ENCODE assay signal across 1 cellular context in genomic region chrX:124726881-124727280, GRCh38.
TF ChIP-seq lines count a peak whose summit lies in the region.

No MANE protein-coding gene starts in this region.

TF ChIP-seq in H1, 55 proteins besides CTCF, POLR2A, EP300 and RAD21 (continued from another document):
- TF ChIP-seq CHD7 (IDR thresholded peaks at IDR 0.05; ENCODE audit: insufficient replicate concordance, low read length) (no peak), ASH2L (IDR thresholded peaks at IDR 0.05; ENCODE audit: low read length) (no peak), SP2 (IDR thresholded peaks at IDR 0.05; ENCODE audit: low read length) (no peak), CBX8 (IDR thresholded peaks at IDR 0.05; ENCODE audit: borderline replicate concordance, low read depth, low read length) (no peak), SIX5 (IDR thresholded peaks at IDR 0.05; ENCODE audit: low read depth, low read length) (no peak), RFX5 (IDR thresholded peaks at IDR 0.05; ENCODE audit: borderline replicate concordance, low read depth, low read length) (no peak), TAF7 (optimal IDR thresholded peaks at IDR 0.05; ENCODE audit: borderline replicate concordance, low read depth, low read length) (no peak), SIRT6 (IDR thresholded peaks at IDR 0.05; ENCODE audit: low read length) (no peak), RBBP5 (IDR thresholded peaks at IDR 0.05; ENCODE audit: borderline replicate concordance, low read depth, low read length) (no peak)
TF ChIP-seq in H1: peak in this region for 0.
